ENCODE assay signal across 16 cellular contexts in the genomic region with DNA sequence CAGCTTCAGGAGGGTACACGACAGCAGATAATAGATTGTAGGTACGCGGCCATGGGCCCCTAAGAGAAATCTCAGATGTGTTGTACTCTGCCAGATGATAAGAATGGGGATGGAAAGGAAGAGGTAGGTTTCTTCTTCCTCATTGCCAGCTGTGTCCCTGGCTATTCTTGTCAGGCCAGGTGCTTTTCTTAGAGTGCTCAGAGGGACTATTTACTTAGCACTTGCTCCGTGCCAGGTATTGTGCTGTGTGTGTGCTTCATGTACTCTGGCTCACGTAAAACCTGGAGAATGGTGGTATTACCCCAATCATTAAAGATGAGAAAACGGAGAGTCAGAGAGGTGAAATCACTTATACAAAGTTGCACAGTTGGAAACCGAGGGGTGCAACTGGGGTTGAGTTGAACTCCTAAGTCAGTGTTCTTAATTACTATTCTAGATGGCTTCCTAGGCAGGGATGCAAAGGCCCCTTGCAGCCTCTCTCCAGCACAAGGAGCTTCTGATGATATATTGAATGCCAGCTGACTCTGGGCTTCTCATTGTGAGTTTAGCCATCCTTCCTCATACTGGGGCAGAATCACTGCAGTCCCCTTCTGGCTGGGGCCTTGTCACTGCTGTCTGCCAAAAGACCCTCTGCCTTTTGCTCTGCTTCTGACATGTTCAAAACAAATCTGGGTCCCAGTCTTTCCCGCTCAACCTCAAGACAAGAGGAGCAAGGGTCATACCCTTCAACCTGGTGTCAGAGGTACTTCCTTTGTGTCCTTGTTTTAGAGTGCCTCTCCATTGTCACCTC.
"Had no signal": no experiment of that assay in that cellular context is flagged by ENCODE, and none has a peak within 500 bp of the region (broad histone marks: within the 10 kb centered on the region; RNA-seq: fewer than 3 reads in every experiment).

No MANE protein-coding gene starts in this region.

- DNase-seq: activated CD4-positive, alpha-beta T cell treated with anti-CD3 and anti-CD28 coated beads, Interleukin-2, amount 50 U/mL, for 4 hours; activated CD4-positive, CD25-positive, alpha-beta regulatory T cell treated with anti-CD3 and anti-CD28 coated beads, Interleukin-2, amount 50 U/mL, for 72 hours; activated gamma-delta T cell; activated naive CD8-positive, alpha-beta T cell treated with anti-CD3 and anti-CD28 coated beads for 36 hours; activated T-cell treated with anti-CD3 and anti-CD28 coated beads, Interleukin-2, amount 50 U/mL, for 24 hours; dermis blood vessel endothelial cell; erythroblast; hippocampal formation; lower lobe of right lung; midbrain; naive B cell; spleen; stimulated activated CD4-positive, alpha-beta T cell treated with anti-CD3 and anti-CD28 coated beads, Interleukin-1b, Interleukin-23, amount 100 ng/mL, for 48 hours; T-helper 9 cell had no signal

- H3K27ac ChIP-seq: lower lobe of right lung, spleen had no signal

- H3K27me3 ChIP-seq: spleen had no signal

- H3K9me3 ChIP-seq: lower lobe of right lung, spleen had no signal

- H3K4me1 ChIP-seq: lower lobe of right lung, spleen had no signal

- H3K4me3 ChIP-seq: lower lobe of right lung, spleen had no signal

- H3K36me3 ChIP-seq: lower lobe of right lung, spleen had no signal

- ATAC-seq: lower lobe of right lung; sciatic nerve; stimulated activated memory B cell treated with anti-CD40 and anti-IgM and Interleukin-4, amounts not matched to agents 10 μg/mL and 1 μg/mL and 100 μg/mL, for 72 hours had no signal
